ENCODE assay signal across 15 cellular contexts in genomic region chr2:127305985-127306585, GRCh38. TPM values are rescaled to one million over a fixed set of nuclear protein-coding genes. Genes with fewer than 3 reads are reported as not detected.
A peak's percentile ranks its signal among the peaks of the same experiment; 100 is the strongest.
DNase-seq lines count a peak whose midpoint lies in the region; ATAC-seq and TF ChIP-seq lines count a peak whose summit lies in the region.
"Had no signal": no experiment of that assay in that cellular context is flagged by ENCODE, and none has a peak within 500 bp of the region (broad histone marks: within the 10 kb centered on the region; RNA-seq: fewer than 3 reads in every experiment).

No MANE protein-coding gene starts in this region.

- H3K4me1 ChIP-seq in Caco-2 (peaks cover 4% of the 10 kb centered on the region), left ventricle myocardium inferior (no peaks in the 10 kb centered on the region)
- H3K4me1 ChIP-seq: BLaER1, uterus had no signal

- no peak overlapping the region for H3K27ac Mint-ChIP-seq in Caco-2 (ENCODE audit: unreplicated experiment)
- no peak overlapping the region for H3K27ac Mint-ChIP-seq in activated CD4-positive, alpha-beta T cell treated with anti-CD3 and anti-CD28 coated beads for 36 hours
- H3K27ac Mint-ChIP-seq: activated CD4-positive, alpha-beta memory T cell treated with anti-CD3 and anti-CD28 coated beads for 36 hours; activated T-helper 2 cell treated with anti-CD3 and anti-CD28 coated beads, Interferon-gamma antibody, Interleukin-2, Interleukin-4, amounts not matched to agents 10 μg/mL and 5 μg/mL and 100 μg/mL, durations not matched to agents 14 hours and 24 hours and 36 hours had no signal

- H3K36me3 ChIP-seq in Caco-2 (ENCODE audit: control insufficient read depth, insufficient read depth, low read length) = peaks cover 2% of the 10 kb centered on the region
- H3K36me3 ChIP-seq in left ventricle myocardium inferior = peaks cover 55% of the 10 kb centered on the region
- H3K36me3 ChIP-seq: uterus had no signal

- no peak for DNase-seq in Caco-2
- DNase-seq in MV-4-11 (lab: John Stamatoyannopoulos, UW) = peak; percentile 51
- DNase-seq in fibroblast of mammary gland (ENCODE audit: low read depth) = peak; percentile 31
- no peak for DNase-seq in HPDE6-E6E7 (ENCODE audit: extremely low spot score)
- DNase-seq in left ventricle myocardium inferior = no peak
- no peak for DNase-seq in Ammon's horn (ENCODE audit: low spot score)
- DNase-seq in activated CD4-positive, alpha-beta T cell treated with anti-CD3 and anti-CD28 coated beads for 36 hours = no peak
- DNase-seq: activated CD4-positive, alpha-beta memory T cell treated with anti-CD3 and anti-CD28 coated beads for 36 hours; NCI-H1105 treated with DMSO at 0.1 percent for 48 hours; RPMI8226; stimulated activated naive CD4-positive, alpha-beta T cell; uterus had no signal

- H3K4me1 Mint-ChIP-seq in Caco-2 (ENCODE audit: low read depth, unreplicated experiment) = peaks cover 6% of the 10 kb centered on the region
- no peaks in the 10 kb centered on the region for H3K4me1 Mint-ChIP-seq in activated CD4-positive, alpha-beta T cell treated with anti-CD3 and anti-CD28 coated beads for 36 hours

- TSS peak; percentile 18 for BruUV-seq in Caco-2 (replicated peaks; lab: Mats Ljungman, UMichigan)

- no peaks in the 10 kb centered on the region for H3K9me3 Mint-ChIP-seq in Caco-2 (ENCODE audit: unreplicated experiment)
- H3K9me3 Mint-ChIP-seq in activated CD4-positive, alpha-beta T cell treated with anti-CD3 and anti-CD28 coated beads for 36 hours (ENCODE audit: low read depth) = no peaks in the 10 kb centered on the region
- H3K9me3 Mint-ChIP-seq: activated CD4-positive, alpha-beta memory T cell treated with anti-CD3 and anti-CD28 coated beads for 36 hours; activated T-helper 2 cell treated with anti-CD3 and anti-CD28 coated beads, Interferon-gamma antibody, Interleukin-2, Interleukin-4, amounts not matched to agents 10 μg/mL and 5 μg/mL and 100 μg/mL, durations not matched to agents 14 hours and 24 hours and 36 hours had no signal

- H3K4me3 Mint-ChIP-seq in Caco-2 (ENCODE audit: unreplicated experiment) = no peak overlapping the region
- no peak overlapping the region for H3K4me3 Mint-ChIP-seq in activated CD4-positive, alpha-beta T cell treated with anti-CD3 and anti-CD28 coated beads for 36 hours
- H3K4me3 Mint-ChIP-seq: activated CD4-positive, alpha-beta memory T cell treated with anti-CD3 and anti-CD28 coated beads for 36 hours had no signal

- POLR2A ChIA-PET in Caco-2 (lab: Charles Lee) = no interaction called here
- POLR2A ChIA-PET in activated CD4-positive, alpha-beta T cell treated with anti-CD3 and anti-CD28 coated beads for 36 hours (lab: Charles Lee) = no interaction called here

- peaks cover 20% of the 10 kb centered on the region for H3K36me3 Mint-ChIP-seq in Caco-2 (ENCODE audit: insufficient read depth, unreplicated experiment)
- peaks cover 3% of the 10 kb centered on the region for H3K36me3 Mint-ChIP-seq in activated CD4-positive, alpha-beta T cell treated with anti-CD3 and anti-CD28 coated beads for 36 hours (ENCODE audit: low read depth)

- TF ChIP-seq CTCF in Caco-2 (IDR thresholded peaks at IDR 0.05; ENCODE audit: insufficient read depth in 1 of 2, low read depth in 1 of 2, low read length in 1 of 2, severe bottlenecking in 1 of 2, unreplicated experiment in 1 of 2) (no peak), fibroblast of mammary gland (conservative IDR thresholded peaks at IDR 0.05; ENCODE audit: control insufficient read depth, insufficient read depth, low read depth, low read length) (no peak), left ventricle myocardium inferior (IDR thresholded peaks at IDR 0.05; ENCODE audit: borderline replicate concordance) (no peak)

- intact Hi-C loops in Caco-2 (cut with micrococcal nuclease; ENCODE audit: unreplicated experiment) (no loop called here), left ventricle myocardium inferior (cut with micrococcal nuclease) (no loop called here)
- intact Hi-C loops in activated CD4-positive, alpha-beta T cell treated with anti-CD3 and anti-CD28 coated beads for 36 hours (cut with DNase I, micrococcal nuclease) = no loop called here

- H3K9me3 ChIP-seq in Caco-2 = no peaks in the 10 kb centered on the region
- H3K9me3 ChIP-seq in left ventricle myocardium inferior (replicated peaks) = no peaks in the 10 kb centered on the region
- H3K9me3 ChIP-seq: BLaER1, uterus had no signal

- no peak overlapping the region for H3K27ac ChIP-seq in left ventricle myocardium inferior (replicated peaks)
- H3K27ac ChIP-seq: BLaER1, uterus had no signal

- H3K27me3 ChIP-seq in Caco-2 (replicated peaks; ENCODE audit: control insufficient read depth, insufficient read depth, low read length) = no peaks in the 10 kb centered on the region
- no peaks in the 10 kb centered on the region for H3K27me3 ChIP-seq in left ventricle myocardium inferior (ENCODE audit: low read depth)
- H3K27me3 ChIP-seq: BLaER1, uterus had no signal

- CTCF ChIA-PET in Caco-2 (lab: Charles Lee) = interaction anchor here (0.7 kb wide), 1 partner anchor 928 kb away, joined by 3 read pairs; no protein-coding TSS in a partner anchor
- CTCF ChIA-PET in activated CD4-positive, alpha-beta T cell treated with anti-CD3 and anti-CD28 coated beads for 36 hours (lab: Charles Lee) = interaction anchor here (0.5 to 1.0 kb wide), 2 partner anchors 143 to 145 kb away, joined by 3 to 4 read pairs; no protein-coding TSS in a partner anchor

- H3K4me3 ChIP-seq in Caco-2 (ENCODE audit: low read depth, low read length) = no peak overlapping the region
- H3K4me3 ChIP-seq in fibroblast of mammary gland (ENCODE audit: control insufficient read depth, low read depth, low read length) = no peak overlapping the region
- H3K4me3 ChIP-seq in left ventricle myocardium inferior = no peak overlapping the region
- H3K4me3 ChIP-seq: BLaER1, uterus had no signal

- H3K27me3 Mint-ChIP-seq in Caco-2 (ENCODE audit: insufficient read depth, unreplicated experiment) = no peaks in the 10 kb centered on the region
- no peaks in the 10 kb centered on the region for H3K27me3 Mint-ChIP-seq in activated CD4-positive, alpha-beta T cell treated with anti-CD3 and anti-CD28 coated beads for 36 hours
- H3K27me3 Mint-ChIP-seq: activated CD4-positive, alpha-beta memory T cell treated with anti-CD3 and anti-CD28 coated beads for 36 hours had no signal

- peak; percentile 52 for ATAC-seq in GM19468 (IDR thresholded peaks at IDR 0.05; ENCODE audit: extremely low read depth, unreplicated experiment)
- ATAC-seq in activated CD4-positive, alpha-beta T cell treated with anti-CD3 and anti-CD28 coated beads for 36 hours = no peak

RNA-seq across cellular contexts. Expression of gene ERCC3, which starts 12.1 kb away (rescaled TPM):
- total RNA-seq in Caco-2 (2022) = 50.5 and 52.5 TPM in 2 replicates
- total RNA-seq in left ventricle myocardium inferior = 22.4 TPM
- 10 to 100 TPM; 49.5 to 49.8 TPM for total RNA-seq in activated CD4-positive, alpha-beta T cell treated with anti-CD3 and anti-CD28 coated beads for 36 hours

Comparison
In these comparisons a context has a peak if more than half of its experiments do, and no peak if none do; other contexts are left out.
1. DNase-seq: peak in MV-4-11 (single experiment) and fibroblast of mammary gland (single experiment); none in Caco-2 (0 of 2), HPDE6-E6E7 (single experiment), left ventricle myocardium inferior (single experiment), Ammon's horn (single experiment) and activated CD4-positive, alpha-beta T cell treated with anti-CD3 and anti-CD28 coated beads for 36 hours (single experiment).